Comparison of ENCODE assay signal across 1 cellular context in the genomic region with DNA sequence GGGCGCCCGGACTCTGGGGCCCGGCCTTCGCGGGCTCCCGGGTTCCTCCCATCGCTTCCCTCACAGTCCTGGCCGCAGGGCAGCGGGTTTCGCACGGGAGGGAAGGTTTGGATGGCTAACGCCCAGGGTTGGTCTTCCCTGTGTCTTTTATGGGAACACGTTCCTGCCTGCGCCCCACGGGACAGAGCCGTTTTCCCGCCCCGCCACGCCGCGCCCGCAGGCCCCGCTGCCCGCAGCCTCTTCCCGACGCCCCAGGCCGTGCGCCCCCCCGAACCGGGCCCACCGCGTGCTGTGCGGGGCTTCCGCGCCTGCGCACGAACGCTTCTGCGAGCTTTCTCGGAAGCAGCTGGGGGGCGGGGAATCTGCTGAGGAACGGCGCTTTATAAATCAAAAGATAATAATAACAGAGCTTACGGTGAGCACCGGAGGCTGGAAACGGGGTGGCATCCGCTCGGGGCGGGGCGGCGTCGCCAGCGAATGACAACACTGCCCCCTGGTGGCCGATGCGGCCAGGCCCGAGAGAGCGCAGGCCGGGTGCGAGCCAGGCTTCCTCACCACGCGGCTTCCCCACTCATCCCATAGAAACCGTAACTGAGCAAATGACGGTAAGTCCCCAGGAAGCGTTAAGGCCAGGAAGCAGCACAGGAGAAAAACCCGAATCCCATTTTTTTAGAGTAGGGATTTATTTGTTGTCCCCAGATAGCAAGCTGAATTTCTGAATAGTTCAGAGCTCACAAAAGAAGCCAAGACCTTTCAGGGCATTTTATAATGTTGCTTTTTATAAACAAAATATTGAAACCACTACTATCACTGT.
A peak's percentile ranks its signal among the peaks of the same experiment; 100 is the strongest.
TF ChIP-seq lines count a peak whose summit lies in the region.

No MANE protein-coding gene starts in this region.

TF ChIP-seq in HEK293, 187 proteins besides CTCF, POLR2A, EP300 and RAD21 (continued from another document and continues in another):
- TF ChIP-seq ZNF23 (tag by site-specific recombination; IDR thresholded peaks at IDR 0.05; ENCODE audit: borderline replicate concordance) (no peak), ZNF138 (tag by site-specific recombination; IDR thresholded peaks at IDR 0.05; ENCODE audit: borderline replicate concordance) (no peak), ZNF776 (tag by site-specific recombination; IDR thresholded peaks at IDR 0.05; ENCODE audit: borderline replicate concordance) (no peak), MZF1 (tag by site-specific recombination; IDR thresholded peaks at IDR 0.05; ENCODE audit: borderline replicate concordance) (peak; percentile 81), ZNF660 (tag by site-specific recombination; IDR thresholded peaks at IDR 0.05) (no peak), HOXC10 (CRISPR knock-in tag; IDR thresholded peaks at IDR 0.05) (no peak), GLIS1 (tag by site-specific recombination; IDR thresholded peaks at IDR 0.05) (peak; percentile 47; the same call in 1 of the 2 replicates), ZNF654 (tag by site-specific recombination; IDR thresholded peaks at IDR 0.05; ENCODE audit: low read depth) (peak; percentile 92), ZNF157 (tag by site-specific recombination; IDR thresholded peaks at IDR 0.05) (no peak), FEZF1 (tag by site-specific recombination; IDR thresholded peaks at IDR 0.05) (no peak), KLF16 (tag by site-specific recombination; IDR thresholded peaks at IDR 0.05) (no peak), WT1 (tag by site-specific recombination; IDR thresholded peaks at IDR 0.05) (no peak), ZNF391 (tag by site-specific recombination; IDR thresholded peaks at IDR 0.05; ENCODE audit: borderline replicate concordance, low read depth) (no peak), ZNF670 (tag by site-specific recombination; IDR thresholded peaks at IDR 0.05; ENCODE audit: low read depth) (no peak), ZNF132 (tag by site-specific recombination; IDR thresholded peaks at IDR 0.05; ENCODE audit: borderline replicate concordance) (no peak), ZNF658 (tag by site-specific recombination; IDR thresholded peaks at IDR 0.05) (no peak), GFI1B (tag by site-specific recombination; IDR thresholded peaks at IDR 0.05) (0 out of 2 replicates have a peak, but pooled peaks have one; percentile 35), ZNF202 (tag by site-specific recombination; IDR thresholded peaks at IDR 0.05; ENCODE audit: borderline replicate concordance) (0 out of 2 replicates have a peak, but pooled peaks have one; percentile 61), ZNF529 (tag by site-specific recombination; IDR thresholded peaks at IDR 0.05; ENCODE audit: insufficient replicate concordance) (no peak), YY1 (tag by site-specific recombination; IDR thresholded peaks at IDR 0.05) (peak; percentile 32; the same call in 1 of the 2 replicates), ZNF548 (tag by site-specific recombination; IDR thresholded peaks at IDR 0.05) (no peak), ZNF10 (tag by site-specific recombination; IDR thresholded peaks at IDR 0.05) (no peak), ZNF48 (tag by site-specific recombination; IDR thresholded peaks at IDR 0.05) (no peak), ZBTB20 (tag by site-specific recombination; IDR thresholded peaks at IDR 0.05) (no peak; the same call in 1 of the 2 replicates), ZBTB1 (tag by site-specific recombination; IDR thresholded peaks at IDR 0.05) (no peak), ZFP3 (tag by site-specific recombination; IDR thresholded peaks at IDR 0.05; ENCODE audit: low read depth) (no peak), ZEB2 (tag by site-specific recombination; IDR thresholded peaks at IDR 0.05) (peak; percentile 98), ZNF768 (tag by site-specific recombination; IDR thresholded peaks at IDR 0.05) (no peak), GLIS2 (tag by site-specific recombination; IDR thresholded peaks at IDR 0.05) (no peak), EGR2 (tag by site-specific recombination; IDR thresholded peaks at IDR 0.05; ENCODE audit: low read depth) (no peak), ZNF501 (tag by site-specific recombination; IDR thresholded peaks at IDR 0.05) (no peak), ZNF530 (tag by site-specific recombination; IDR thresholded peaks at IDR 0.05; ENCODE audit: low read depth) (no peak), BCL11B (tag by site-specific recombination; IDR thresholded peaks at IDR 0.05; ENCODE audit: low read depth) (no peak), ZBTB8A (tag by site-specific recombination; IDR thresholded peaks at IDR 0.05) (peak; percentile 93), ZNF311 (tag by site-specific recombination; IDR thresholded peaks at IDR 0.05; ENCODE audit: borderline replicate concordance) (no peak), ZNF473 (tag by site-specific recombination; IDR thresholded peaks at IDR 0.05) (no peak), ZIC2 (tag by site-specific recombination; IDR thresholded peaks at IDR 0.05) (peak; percentile 63), KLF1 (tag by site-specific recombination; IDR thresholded peaks at IDR 0.05) (peak; percentile 54; the same call in 1 of the 2 replicates)
- TF ChIP-seq, protein P1, sequence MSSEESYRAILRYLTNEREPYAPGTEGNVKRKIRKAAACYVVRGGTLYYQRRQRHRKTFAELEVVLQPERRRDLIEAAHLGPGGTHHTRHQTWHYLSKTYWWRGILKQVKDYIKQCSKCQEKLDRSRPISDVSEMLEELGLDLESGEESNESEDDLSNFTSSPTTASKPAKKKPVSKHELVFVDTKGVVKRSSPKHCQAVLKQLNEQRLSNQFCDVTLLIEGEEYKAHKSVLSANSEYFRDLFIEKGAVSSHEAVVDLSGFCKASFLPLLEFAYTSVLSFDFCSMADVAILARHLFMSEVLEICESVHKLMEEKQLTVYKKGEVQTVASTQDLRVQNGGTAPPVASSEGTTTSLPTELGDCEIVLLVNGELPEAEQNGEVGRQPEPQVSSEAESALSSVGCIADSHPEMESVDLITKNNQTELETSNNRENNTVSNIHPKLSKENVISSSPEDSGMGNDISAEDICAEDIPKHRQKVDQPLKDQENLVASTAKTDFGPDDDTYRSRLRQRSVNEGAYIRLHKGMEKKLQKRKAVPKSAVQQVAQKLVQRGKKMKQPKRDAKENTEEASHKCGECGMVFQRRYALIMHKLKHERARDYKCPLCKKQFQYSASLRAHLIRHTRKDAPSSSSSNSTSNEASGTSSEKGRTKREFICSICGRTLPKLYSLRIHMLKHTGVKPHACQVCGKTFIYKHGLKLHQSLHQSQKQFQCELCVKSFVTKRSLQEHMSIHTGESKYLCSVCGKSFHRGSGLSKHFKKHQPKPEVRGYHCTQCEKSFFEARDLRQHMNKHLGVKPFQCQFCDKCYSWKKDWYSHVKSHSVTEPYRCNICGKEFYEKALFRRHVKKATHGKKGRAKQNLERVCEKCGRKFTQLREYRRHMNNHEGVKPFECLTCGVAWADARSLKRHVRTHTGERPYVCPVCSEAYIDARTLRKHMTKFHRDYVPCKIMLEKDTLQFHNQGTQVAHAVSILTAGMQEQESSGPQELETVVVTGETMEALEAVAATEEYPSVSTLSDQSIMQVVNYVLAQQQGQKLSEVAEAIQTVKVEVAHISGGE (tag by site-specific recombination; conservative IDR thresholded peaks at IDR 0.05; ENCODE audit: low read depth) = 0 out of 2 replicates have a peak, but pooled peaks have one; percentile 30
- TF ChIP-seq, protein P2, sequence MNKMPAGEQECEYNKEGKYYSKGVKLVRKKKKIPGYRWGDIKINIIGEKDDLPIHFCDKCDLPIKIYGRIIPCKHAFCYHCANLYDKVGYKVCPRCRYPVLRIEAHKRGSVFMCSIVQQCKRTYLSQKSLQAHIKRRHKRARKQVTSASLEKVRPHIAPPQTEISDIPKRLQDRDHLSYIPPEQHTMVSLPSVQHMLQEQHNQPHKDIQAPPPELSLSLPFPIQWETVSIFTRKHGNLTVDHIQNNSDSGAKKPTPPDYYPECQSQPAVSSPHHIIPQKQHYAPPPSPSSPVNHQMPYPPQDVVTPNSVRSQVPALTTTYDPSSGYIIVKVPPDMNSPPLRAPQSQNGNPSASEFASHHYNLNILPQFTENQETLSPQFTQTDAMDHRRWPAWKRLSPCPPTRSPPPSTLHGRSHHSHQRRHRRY (tag by site-specific recombination; IDR thresholded peaks at IDR 0.05) = no peak
- TF ChIP-seq, protein P3, sequence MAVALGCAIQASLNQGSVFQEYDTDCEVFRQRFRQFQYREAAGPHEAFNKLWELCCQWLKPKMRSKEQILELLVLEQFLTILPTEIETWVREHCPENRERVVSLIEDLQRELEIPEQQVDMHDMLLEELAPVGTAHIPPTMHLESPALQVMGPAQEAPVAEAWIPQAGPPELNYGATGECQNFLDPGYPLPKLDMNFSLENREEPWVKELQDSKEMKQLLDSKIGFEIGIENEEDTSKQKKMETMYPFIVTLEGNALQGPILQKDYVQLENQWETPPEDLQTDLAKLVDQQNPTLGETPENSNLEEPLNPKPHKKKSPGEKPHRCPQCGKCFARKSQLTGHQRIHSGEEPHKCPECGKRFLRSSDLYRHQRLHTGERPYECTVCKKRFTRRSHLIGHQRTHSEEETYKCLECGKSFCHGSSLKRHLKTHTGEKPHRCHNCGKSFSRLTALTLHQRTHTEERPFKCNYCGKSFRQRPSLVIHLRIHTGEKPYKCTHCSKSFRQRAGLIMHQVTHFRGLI (tag by site-specific recombination; IDR thresholded peaks at IDR 0.05) = no peak
- TF ChIP-seq, protein P4, sequence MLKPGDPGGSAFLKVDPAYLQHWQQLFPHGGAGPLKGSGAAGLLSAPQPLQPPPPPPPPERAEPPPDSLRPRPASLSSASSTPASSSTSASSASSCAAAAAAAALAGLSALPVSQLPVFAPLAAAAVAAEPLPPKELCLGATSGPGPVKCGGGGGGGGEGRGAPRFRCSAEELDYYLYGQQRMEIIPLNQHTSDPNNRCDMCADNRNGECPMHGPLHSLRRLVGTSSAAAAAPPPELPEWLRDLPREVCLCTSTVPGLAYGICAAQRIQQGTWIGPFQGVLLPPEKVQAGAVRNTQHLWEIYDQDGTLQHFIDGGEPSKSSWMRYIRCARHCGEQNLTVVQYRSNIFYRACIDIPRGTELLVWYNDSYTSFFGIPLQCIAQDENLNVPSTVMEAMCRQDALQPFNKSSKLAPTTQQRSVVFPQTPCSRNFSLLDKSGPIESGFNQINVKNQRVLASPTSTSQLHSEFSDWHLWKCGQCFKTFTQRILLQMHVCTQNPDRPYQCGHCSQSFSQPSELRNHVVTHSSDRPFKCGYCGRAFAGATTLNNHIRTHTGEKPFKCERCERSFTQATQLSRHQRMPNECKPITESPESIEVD (tag by site-specific recombination; IDR thresholded peaks at IDR 0.05) = no peak
- TF ChIP-seq, protein P5, sequence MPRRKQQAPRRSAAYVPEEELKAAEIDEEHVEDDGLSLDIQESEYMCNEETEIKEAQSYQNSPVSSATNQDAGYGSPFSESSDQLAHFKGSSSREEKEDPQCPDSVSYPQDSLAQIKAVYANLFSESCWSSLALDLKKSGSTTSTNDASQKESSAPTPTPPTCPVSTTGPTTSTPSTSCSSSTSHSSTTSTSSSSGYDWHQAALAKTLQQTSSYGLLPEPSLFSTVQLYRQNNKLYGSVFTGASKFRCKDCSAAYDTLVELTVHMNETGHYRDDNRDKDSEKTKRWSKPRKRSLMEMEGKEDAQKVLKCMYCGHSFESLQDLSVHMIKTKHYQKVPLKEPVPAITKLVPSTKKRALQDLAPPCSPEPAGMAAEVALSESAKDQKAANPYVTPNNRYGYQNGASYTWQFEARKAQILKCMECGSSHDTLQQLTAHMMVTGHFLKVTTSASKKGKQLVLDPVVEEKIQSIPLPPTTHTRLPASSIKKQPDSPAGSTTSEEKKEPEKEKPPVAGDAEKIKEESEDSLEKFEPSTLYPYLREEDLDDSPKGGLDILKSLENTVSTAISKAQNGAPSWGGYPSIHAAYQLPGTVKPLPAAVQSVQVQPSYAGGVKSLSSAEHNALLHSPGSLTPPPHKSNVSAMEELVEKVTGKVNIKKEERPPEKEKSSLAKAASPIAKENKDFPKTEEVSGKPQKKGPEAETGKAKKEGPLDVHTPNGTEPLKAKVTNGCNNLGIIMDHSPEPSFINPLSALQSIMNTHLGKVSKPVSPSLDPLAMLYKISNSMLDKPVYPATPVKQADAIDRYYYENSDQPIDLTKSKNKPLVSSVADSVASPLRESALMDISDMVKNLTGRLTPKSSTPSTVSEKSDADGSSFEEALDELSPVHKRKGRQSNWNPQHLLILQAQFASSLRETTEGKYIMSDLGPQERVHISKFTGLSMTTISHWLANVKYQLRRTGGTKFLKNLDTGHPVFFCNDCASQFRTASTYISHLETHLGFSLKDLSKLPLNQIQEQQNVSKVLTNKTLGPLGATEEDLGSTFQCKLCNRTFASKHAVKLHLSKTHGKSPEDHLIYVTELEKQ (tag by site-specific recombination; IDR thresholded peaks at IDR 0.05; ENCODE audit: borderline replicate concordance) = 0 out of 2 replicates have a peak, but pooled peaks have one; percentile 19
- TF ChIP-seq, protein P6, sequence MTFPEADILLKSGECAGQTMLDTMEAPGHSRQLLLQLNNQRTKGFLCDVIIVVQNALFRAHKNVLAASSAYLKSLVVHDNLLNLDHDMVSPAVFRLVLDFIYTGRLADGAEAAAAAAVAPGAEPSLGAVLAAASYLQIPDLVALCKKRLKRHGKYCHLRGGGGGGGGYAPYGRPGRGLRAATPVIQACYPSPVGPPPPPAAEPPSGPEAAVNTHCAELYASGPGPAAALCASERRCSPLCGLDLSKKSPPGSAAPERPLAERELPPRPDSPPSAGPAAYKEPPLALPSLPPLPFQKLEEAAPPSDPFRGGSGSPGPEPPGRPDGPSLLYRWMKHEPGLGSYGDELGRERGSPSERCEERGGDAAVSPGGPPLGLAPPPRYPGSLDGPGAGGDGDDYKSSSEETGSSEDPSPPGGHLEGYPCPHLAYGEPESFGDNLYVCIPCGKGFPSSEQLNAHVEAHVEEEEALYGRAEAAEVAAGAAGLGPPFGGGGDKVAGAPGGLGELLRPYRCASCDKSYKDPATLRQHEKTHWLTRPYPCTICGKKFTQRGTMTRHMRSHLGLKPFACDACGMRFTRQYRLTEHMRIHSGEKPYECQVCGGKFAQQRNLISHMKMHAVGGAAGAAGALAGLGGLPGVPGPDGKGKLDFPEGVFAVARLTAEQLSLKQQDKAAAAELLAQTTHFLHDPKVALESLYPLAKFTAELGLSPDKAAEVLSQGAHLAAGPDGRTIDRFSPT (tag by site-specific recombination; IDR thresholded peaks at IDR 0.05) = no peak
- TF ChIP-seq, protein P7, sequence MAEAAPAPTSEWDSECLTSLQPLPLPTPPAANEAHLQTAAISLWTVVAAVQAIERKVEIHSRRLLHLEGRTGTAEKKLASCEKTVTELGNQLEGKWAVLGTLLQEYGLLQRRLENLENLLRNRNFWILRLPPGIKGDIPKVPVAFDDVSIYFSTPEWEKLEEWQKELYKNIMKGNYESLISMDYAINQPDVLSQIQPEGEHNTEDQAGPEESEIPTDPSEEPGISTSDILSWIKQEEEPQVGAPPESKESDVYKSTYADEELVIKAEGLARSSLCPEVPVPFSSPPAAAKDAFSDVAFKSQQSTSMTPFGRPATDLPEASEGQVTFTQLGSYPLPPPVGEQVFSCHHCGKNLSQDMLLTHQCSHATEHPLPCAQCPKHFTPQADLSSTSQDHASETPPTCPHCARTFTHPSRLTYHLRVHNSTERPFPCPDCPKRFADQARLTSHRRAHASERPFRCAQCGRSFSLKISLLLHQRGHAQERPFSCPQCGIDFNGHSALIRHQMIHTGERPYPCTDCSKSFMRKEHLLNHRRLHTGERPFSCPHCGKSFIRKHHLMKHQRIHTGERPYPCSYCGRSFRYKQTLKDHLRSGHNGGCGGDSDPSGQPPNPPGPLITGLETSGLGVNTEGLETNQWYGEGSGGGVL (tag by site-specific recombination; IDR thresholded peaks at IDR 0.05) = peak; percentile 41; the same call in 1 of the 2 replicates
